ENCODE assay signal across 8 cellular contexts in the genomic region with DNA sequence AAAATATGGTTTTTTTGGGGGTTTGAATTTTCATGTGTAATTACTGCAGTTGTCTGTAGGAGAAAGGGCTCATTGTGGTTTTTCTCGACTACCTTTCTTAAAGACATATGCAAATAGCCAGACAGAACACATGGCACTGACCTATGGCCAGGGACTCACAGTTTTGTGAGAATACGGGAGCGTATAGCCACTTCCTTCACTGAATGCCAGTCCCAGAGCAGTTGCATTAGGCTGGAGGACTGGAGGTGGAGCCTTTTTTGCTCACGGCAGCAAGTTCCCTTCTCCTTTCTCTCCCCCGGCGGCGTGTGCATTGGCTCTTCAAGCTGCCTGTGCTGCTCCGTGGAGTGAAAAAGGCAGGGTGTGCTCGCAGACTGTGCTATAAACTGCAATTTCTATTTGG.
A peak's percentile ranks its signal among the peaks of the same experiment; 100 is the strongest.
DNase-seq lines count a peak whose midpoint lies in the region; ATAC-seq and TF ChIP-seq lines count a peak whose summit lies in the region.

No MANE protein-coding gene starts in this region.

- peaks cover 17% of the 10 kb centered on the region for H3K4me1 Mint-ChIP-seq in activated T-helper 1 cell treated with anti-CD3 and anti-CD28 coated beads, Interleukin-12 subunit alpha, Interleukin-12 subunit beta, Interleukin-2, Interleukin-4 antibody, amounts not matched to agents 30 ng/mL and 10 ng/mL and 1 ng/mL, durations not matched to agents 14 hours and 24 hours and 36 hours (ENCODE audit: low read depth)

- TF ChIP-seq POLR2A in adrenal gland (IDR thresholded peaks at IDR 0.05), result peak in 1 of 2 donors; percentile 61
- TF ChIP-seq POLR2A in ovary (IDR thresholded peaks at IDR 0.05), result no peak

- no peaks in the 10 kb centered on the region for H3K9me3 Mint-ChIP-seq in activated T-helper 1 cell treated with anti-CD3 and anti-CD28 coated beads, Interleukin-12 subunit alpha, Interleukin-12 subunit beta, Interleukin-2, Interleukin-4 antibody, amounts not matched to agents 30 ng/mL and 10 ng/mL and 1 ng/mL, durations not matched to agents 14 hours and 24 hours and 36 hours

- DNase-seq in AML-193 (lab: John Stamatoyannopoulos, UW) (peak; percentile 87 to 88), HT-29 (ENCODE audit: low spot score) (peak; percentile 51), adrenal gland (peak; percentile 63 to 80 (median 69)), left ventricle myocardium inferior (peak; percentile 49), ovary (peak; percentile 21 to 52 (median 36)), NCI-H226 (no peak)
- DNase-seq in activated T-helper 1 cell treated with anti-CD3 and anti-CD28 coated beads, Interleukin-12 subunit alpha, Interleukin-12 subunit beta, Interleukin-2, Interleukin-4 antibody, amounts not matched to agents 30 ng/mL and 10 ng/mL and 1 ng/mL, durations not matched to agents 14 hours and 24 hours and 36 hours (ENCODE audit: low spot score), result no peak

- peak overlapping the region in 3 of 5 donors; percentile 36 to 66 (median 61) for H3K27ac ChIP-seq in adrenal gland
- H3K27ac ChIP-seq in left ventricle myocardium inferior (replicated peaks), result peak overlapping the region; percentile 16
- H3K27ac ChIP-seq in ovary, result peak overlapping the region in 1 of 2 donors; percentile 19

- no peaks in the 10 kb centered on the region for H3K36me3 ChIP-seq in adrenal gland (replicated peaks in 1 of 2)
- H3K36me3 ChIP-seq in left ventricle myocardium inferior, result no peaks in the 10 kb centered on the region
- no peaks in the 10 kb centered on the region for H3K36me3 ChIP-seq in ovary

- peaks cover 8 to 40% of the 10 kb centered on the region in 2 donors for H3K4me1 ChIP-seq in adrenal gland (replicated peaks in 1 of 2)
- peaks cover 28% of the 10 kb centered on the region for H3K4me1 ChIP-seq in left ventricle myocardium inferior
- H3K4me1 ChIP-seq in ovary (ENCODE audit: insufficient read depth), result no peaks in the 10 kb centered on the region

- H3K27ac Mint-ChIP-seq in activated T-helper 1 cell treated with anti-CD3 and anti-CD28 coated beads, Interleukin-12 subunit alpha, Interleukin-12 subunit beta, Interleukin-2, Interleukin-4 antibody, amounts not matched to agents 30 ng/mL and 10 ng/mL and 1 ng/mL, durations not matched to agents 14 hours and 24 hours and 36 hours, result no peak overlapping the region

- no peak overlapping the region for H3K4me3 Mint-ChIP-seq in activated T-helper 1 cell treated with anti-CD3 and anti-CD28 coated beads, Interleukin-12 subunit alpha, Interleukin-12 subunit beta, Interleukin-2, Interleukin-4 antibody, amounts not matched to agents 30 ng/mL and 10 ng/mL and 1 ng/mL, durations not matched to agents 14 hours and 24 hours and 36 hours

- ATAC-seq in GM19324 (IDR thresholded peaks at IDR 0.05; ENCODE audit: low FRiP score, unreplicated experiment), result peak; percentile 78

- H3K36me3 Mint-ChIP-seq in activated T-helper 1 cell treated with anti-CD3 and anti-CD28 coated beads, Interleukin-12 subunit alpha, Interleukin-12 subunit beta, Interleukin-2, Interleukin-4 antibody, amounts not matched to agents 30 ng/mL and 10 ng/mL and 1 ng/mL, durations not matched to agents 14 hours and 24 hours and 36 hours (ENCODE audit: low read depth), result peaks cover 4% of the 10 kb centered on the region

- no peaks in the 10 kb centered on the region for H3K9me3 ChIP-seq in adrenal gland (replicated peaks in 1 of 3)
- no peaks in the 10 kb centered on the region for H3K9me3 ChIP-seq in left ventricle myocardium inferior (replicated peaks)
- H3K9me3 ChIP-seq in ovary, result no peaks in the 10 kb centered on the region

- TF ChIP-seq CTCF in adrenal gland (IDR thresholded peaks at IDR 0.05) (peak in 3 of 6 experiments; percentile 2 to 29 (median 16)), left ventricle myocardium inferior (IDR thresholded peaks at IDR 0.05; ENCODE audit: borderline replicate concordance) (no peak), ovary (IDR thresholded peaks at IDR 0.05) (no peak)

- intact Hi-C loops in adrenal gland (cut with DNase I) (no loop called here), left ventricle myocardium inferior (cut with micrococcal nuclease) (no loop called here), ovary (cut with DNase I) (no loop called here)
- intact Hi-C loops in activated T-helper 1 cell treated with anti-CD3 and anti-CD28 coated beads, Interleukin-12 subunit alpha, Interleukin-12 subunit beta, Interleukin-2, Interleukin-4 antibody, amounts not matched to agents 30 ng/mL and 10 ng/mL and 1 ng/mL, durations not matched to agents 14 hours and 24 hours and 36 hours (cut with micrococcal nuclease), result no loop called here

- H3K27me3 ChIP-seq in adrenal gland, result no peaks in the 10 kb centered on the region
- H3K27me3 ChIP-seq in left ventricle myocardium inferior (ENCODE audit: low read depth), result no peaks in the 10 kb centered on the region
- no peaks in the 10 kb centered on the region for H3K27me3 ChIP-seq in ovary

- WGBS in adrenal gland, 4 donors, result 2 to 6% (median 5%) methylated on average over 9 of the region's 9 CpGs
- WGBS in ovary, 3 donors, result 1 to 5% (median 1%) methylated on average over 9 of the region's 9 CpGs

- TF ChIP-seq EP300 in ovary (IDR thresholded peaks at IDR 0.05), result no peak

- H3K4me3 ChIP-seq in adrenal gland, result peak overlapping the region in 3 of 4 donors; percentile 20 to 44 (median 29)
- peak overlapping the region; percentile 63 for H3K4me3 ChIP-seq in left ventricle myocardium inferior
- H3K4me3 ChIP-seq in ovary, result peak overlapping the region; percentile 13

- H3K27me3 Mint-ChIP-seq in activated T-helper 1 cell treated with anti-CD3 and anti-CD28 coated beads, Interleukin-12 subunit alpha, Interleukin-12 subunit beta, Interleukin-2, Interleukin-4 antibody, amounts not matched to agents 30 ng/mL and 10 ng/mL and 1 ng/mL, durations not matched to agents 14 hours and 24 hours and 36 hours (ENCODE audit: insufficient read depth), result no peaks in the 10 kb centered on the region

Comparison
In these comparisons a context has a peak if more than half of its experiments do, and no peak if none do; other contexts are left out.
1. DNase-seq: peak in AML-193 (2 of 2), HT-29 (single experiment), adrenal gland (7 of 7), left ventricle myocardium inferior (single experiment) and ovary (5 of 5); none in activated T-helper 1 cell treated with anti-CD3 and anti-CD28 coated beads, Interleukin-12 subunit alpha, Interleukin-12 subunit beta, Interleukin-2, Interleukin-4 antibody, amounts not matched to agents 30 ng/mL and 10 ng/mL and 1 ng/mL, durations not matched to agents 14 hours and 24 hours and 36 hours (single experiment) and NCI-H226 (single experiment).
2. H3K4me3 ChIP-seq: peak in every context shown above with its lines; median percentile 63 in left ventricle myocardium inferior; 29 in adrenal gland; 13 in ovary.